In genomic region chr19:33374406-33374703, GRCh38 we compare ENCODE assay signal across 1 cellular context.
TF ChIP-seq lines count a peak whose summit lies in the region.

No MANE protein-coding gene starts in this region.

TF ChIP-seq in H1, 55 proteins besides CTCF, POLR2A, EP300 and RAD21 (continued from another document):
- TF ChIP-seq CHD7 (IDR thresholded peaks at IDR 0.05; ENCODE audit: insufficient replicate concordance, low read length) (no peak), TAF1 (IDR thresholded peaks at IDR 0.05; ENCODE audit: low read depth, low read length) (no peak), SIN3A (conservative IDR thresholded peaks at IDR 0.05 in 1 of 2, IDR thresholded peaks at IDR 0.05 in 1 of 2; ENCODE audit: low read depth in 1 of 2, low read length in 2 of 2) (no peak), YY1 (IDR thresholded peaks at IDR 0.05; ENCODE audit: low read depth, low read length) (no peak), USF2 (IDR thresholded peaks at IDR 0.05; ENCODE audit: low read length) (no peak), FOSL1 (IDR thresholded peaks at IDR 0.05; ENCODE audit: insufficient read depth, low read depth, low read length) (no peak), RBBP5 (IDR thresholded peaks at IDR 0.05; ENCODE audit: borderline replicate concordance, low read depth, low read length) (no peak), CHD1 (IDR thresholded peaks at IDR 0.05; ENCODE audit: low read depth, low read length) (no peak), SUZ12 (IDR thresholded peaks at IDR 0.05; ENCODE audit: low read length) (no peak), CREB1 (IDR thresholded peaks at IDR 0.05) (no peak), SIRT6 (IDR thresholded peaks at IDR 0.05; ENCODE audit: low read length) (no peak)
